Comparison of ENCODE assay signal across 9 cellular contexts in genomic region chr13:99979453-99980200, GRCh38. TPM values are rescaled to one million over a fixed set of nuclear protein-coding genes. Genes with fewer than 3 reads are reported as not detected.
A peak's percentile ranks its signal among the peaks of the same experiment; 100 is the strongest.
DNase-seq lines count a peak whose midpoint lies in the region; ATAC-seq, FAIRE-seq and TF ChIP-seq lines count a peak whose summit lies in the region.
"Had no signal": no experiment of that assay in that cellular context is flagged by ENCODE, and none has a peak within 500 bp of the region (broad histone marks: within the 10 kb centered on the region; RNA-seq: fewer than 3 reads in every experiment).

No MANE protein-coding gene starts in this region.

- H3K79me2 ChIP-seq in endothelial cell of umbilical vein (ENCODE audit: control insufficient read depth, insufficient read depth, low read length) (no peaks in the 10 kb centered on the region), Karpas-422 (ENCODE audit: low read length) (no peaks in the 10 kb centered on the region)

- intact Hi-C loops in endothelial cell of umbilical vein (cut with micrococcal nuclease), result loop anchor here (1.0 to 10.0 kb wide), 3 partner anchors 9 to 695 kb away; partner anchors contain the start of gene TMTC4
- intact Hi-C loops in sigmoid colon (cut with DNase I), result loop anchor here (10.0 kb wide), 1 partner anchor 105 kb away; the partner anchor contains the start of gene PCCA

- H3K9me1 ChIP-seq in endothelial cell of umbilical vein (replicated peaks; ENCODE audit: control insufficient read depth, extremely low read depth, insufficient read depth, low read length), result no peaks in the 10 kb centered on the region

- H3K9me3 ChIP-seq in endothelial cell of umbilical vein (replicated peaks; ENCODE audit: control insufficient read depth, insufficient read depth, low read length) (no peaks in the 10 kb centered on the region), sigmoid colon (peaks cover 0 to 2% (median 0%) of the 10 kb centered on the region in 4 donors), Karpas-422 (ENCODE audit: low read length) (no peaks in the 10 kb centered on the region)

- TF ChIP-seq POLR2A in endothelial cell of umbilical vein (IDR thresholded peaks at IDR 0.05; ENCODE audit: low read depth, low read length) (no peak), sigmoid colon (IDR thresholded peaks at IDR 0.05) (no peak)

- H3K27me3 ChIP-seq in endothelial cell of umbilical vein (ENCODE audit: control insufficient read depth in 2 of 2, insufficient read depth in 2 of 2, low read length in 2 of 2) (peaks cover 73 to 92% of the 10 kb centered on the region in 2 experiments), sigmoid colon (peaks cover 90 to 100% (median 100%) of the 10 kb centered on the region in 3 donors), Karpas-422 (ENCODE audit: low read length) (no peaks in the 10 kb centered on the region)

- H4K20me1 ChIP-seq in endothelial cell of umbilical vein (replicated peaks; ENCODE audit: control insufficient read depth, extremely low read depth, insufficient read depth, low read length), result no peaks in the 10 kb centered on the region
- no peaks in the 10 kb centered on the region for H4K20me1 ChIP-seq in Karpas-422 (ENCODE audit: insufficient read depth, low read depth, low read length)

- TF ChIP-seq EP300 in sigmoid colon (IDR thresholded peaks at IDR 0.05), result no peak

- dilution Hi-C loops in endothelial cell of umbilical vein (cut with MboI; ENCODE audit: extremely low pct_ligation_motif_present, low sequenced_read_pairs), result no loop called here

- DNase-seq in NCI-H460 (ENCODE audit: extremely low read depth, low read depth) (peak; percentile 33), endothelial cell of umbilical vein (ENCODE audit: low read depth, low spot score) (no peak), sigmoid colon (no peak), inferior parietal cortex (ENCODE audit: extremely low spot score) (no peak), Karpas-422 (no peak)

- H3K36me3 ChIP-seq in endothelial cell of umbilical vein (ENCODE audit: control insufficient read depth in 2 of 2, extremely low read depth in 1 of 2, insufficient read depth in 2 of 2, low read length in 2 of 2), result no peaks in the 10 kb centered on the region
- no peaks in the 10 kb centered on the region for H3K36me3 ChIP-seq in sigmoid colon
- no peaks in the 10 kb centered on the region for H3K36me3 ChIP-seq in Karpas-422 (ENCODE audit: insufficient read depth, low read length)

- H3K9ac ChIP-seq in endothelial cell of umbilical vein (replicated peaks; ENCODE audit: extremely low read depth, insufficient read depth, low read length), result no peak overlapping the region
- H3K9ac ChIP-seq in Karpas-422 (ENCODE audit: low read length), result no peak overlapping the region

- no TSS peak for BruUV-seq in endothelial cell of umbilical vein (replicated peaks; lab: Mats Ljungman, UMichigan)

- CTCF ChIA-PET in endothelial cell of umbilical vein (lab: Charles Lee), result no interaction called here

- peak overlapping the region; percentile 48 for H3K4me2 ChIP-seq in endothelial cell of umbilical vein (ENCODE audit: insufficient read depth, low read length)
- H3K4me2 ChIP-seq in Karpas-422 (ENCODE audit: low read depth, low read length, poor library complexity, severe bottlenecking), result no peak overlapping the region

- peak overlapping the region; percentile 78 for H2AFZ ChIP-seq in endothelial cell of umbilical vein (ENCODE audit: low read depth, low read length)
- H2AFZ ChIP-seq in Karpas-422 (ENCODE audit: low read length), result no peak overlapping the region

- no peak for TF ChIP-seq CTCF in GM12875 (IDR thresholded peaks at IDR 0.05; ENCODE audit: borderline replicate concordance, insufficient read depth, low read depth, low read length)
- no peak for TF ChIP-seq CTCF in endothelial cell of umbilical vein (IDR thresholded peaks at IDR 0.05; ENCODE audit: extremely low read depth in 1 of 2, insufficient read depth in 1 of 2, low read depth in 1 of 2, low read length in 2 of 2)
- no peak for TF ChIP-seq CTCF in sigmoid colon (IDR thresholded peaks at IDR 0.05)

- H3K4me3 ChIP-seq in GM12875 (ENCODE audit: low read depth, low read length), result peak overlapping the region; percentile 16
- H3K4me3 ChIP-seq in endothelial cell of umbilical vein (replicated peaks in 1 of 3; ENCODE audit: insufficient read depth in 1 of 3, low read depth in 1 of 3, low read length in 3 of 3), result no peak overlapping the region
- peak overlapping the region; percentile 2 to 46 (median 34) for H3K4me3 ChIP-seq in sigmoid colon
- no peak overlapping the region for H3K4me3 ChIP-seq in Karpas-422 (ENCODE audit: low read length)

- POLR2A ChIA-PET in endothelial cell of umbilical vein (lab: Charles Lee), result no interaction called here

- peaks cover 5% of the 10 kb centered on the region for H3K4me1 ChIP-seq in endothelial cell of umbilical vein (ENCODE audit: control insufficient read depth, extremely low read depth, insufficient read depth, low read length)
- peaks cover 0 to 43% (median 38%) of the 10 kb centered on the region in 4 donors for H3K4me1 ChIP-seq in sigmoid colon
- H3K4me1 ChIP-seq in Karpas-422 (ENCODE audit: low read length), result no peaks in the 10 kb centered on the region

- no peaks in the 10 kb centered on the region for H3K9me2 ChIP-seq in Karpas-422 (replicated peaks; ENCODE audit: insufficient read depth, low read length)

- H3K27ac ChIP-seq in endothelial cell of umbilical vein (ENCODE audit: insufficient read depth, low read depth, low read length) (no peak overlapping the region), sigmoid colon (no peak overlapping the region), Karpas-422 (ENCODE audit: low read length) (no peak overlapping the region)

- 2 to 3% methylated on average over 59 of the region's 59 CpGs for WGBS in sigmoid colon, 2 donors

- no peak for FAIRE-seq in endothelial cell of umbilical vein (lab: Jason Lieb, UNC)

- ATAC-seq in HG03025 (IDR thresholded peaks at IDR 0.05; ENCODE audit: low FRiP score, unreplicated experiment), result no peak
- no peak for ATAC-seq in HG03045 (IDR thresholded peaks at IDR 0.05; ENCODE audit: unreplicated experiment)

TF ChIP-seq in endothelial cell of umbilical vein, 7 proteins besides CTCF, POLR2A, EP300 and RAD21:
- TF ChIP-seq FOS (IDR thresholded peaks at IDR 0.05; ENCODE audit: borderline replicate concordance, insufficient read depth, low read length) (no peak), EZH2 (IDR thresholded peaks at IDR 0.05; ENCODE audit: borderline replicate concordance, low read depth, low read length, severe bottlenecking) (peak; percentile 94)

RNA-seq across cellular contexts. Expression of gene ZIC2, which starts 2.0 kb away (rescaled TPM):
- total RNA-seq in NCI-H460 (2014; rRNA removed; shearing (Covaris generic)), result 4.2 and 4.4 TPM in 2 replicates
- polyA plus RNA-seq in NCI-H460 (2014; cell fraction: nucleus; rRNA removed), result 4.8 and 6.4 TPM in 2 replicates
- total RNA-seq in endothelial cell of umbilical vein (not detected in 2 replicates), sigmoid colon (not detected)
- polyA plus RNA-seq in endothelial cell of umbilical vein (0.03 TPM in 1 of 2 replicates, not detected in the other), sigmoid colon (under 1 TPM in 1 of 3 donors, not detected in 2; 0.03 TPM)
- polyA plus RNA-seq in endothelial cell of umbilical vein (2011; cell fraction: cytosol; rRNA removed), result not detected in 2 replicates
- polyA plus RNA-seq in endothelial cell of umbilical vein (2011; cell fraction: nucleus; rRNA removed), result not detected in 2 replicates
- not detected in 2 replicates for polyA plus RNA-seq in endothelial cell of umbilical vein (2012)
- polyA minus RNA-seq in endothelial cell of umbilical vein, result not detected in 2 replicates
- polyA minus RNA-seq in endothelial cell of umbilical vein (2011; cell fraction: cytosol; rRNA and poly(A)+ RNA removed), result 7.9 TPM
- not detected in 2 replicates for polyA minus RNA-seq in endothelial cell of umbilical vein (2011; cell fraction: nucleus; rRNA and poly(A)+ RNA removed)
- total RNA-seq in Karpas-422 (2014; rRNA removed; shearing (Covaris generic); ENCODE audit: low replicate concordance), result not detected in 2 replicates
- total RNA-seq: mononuclear cell had no signal

RNA-seq across cellular contexts. Expression of gene ZIC5, which starts 8.1 kb away (rescaled TPM):
- 4.4 and 4.9 TPM in 2 replicates for total RNA-seq in NCI-H460 (2014; rRNA removed; shearing (Covaris generic))
- polyA plus RNA-seq in NCI-H460 (2014; cell fraction: nucleus; rRNA removed), result 1.6 and 1.8 TPM in 2 replicates
- total RNA-seq in endothelial cell of umbilical vein, result not detected in 2 replicates
- polyA plus RNA-seq in endothelial cell of umbilical vein, result not detected in 2 replicates
- not detected in 2 replicates for polyA plus RNA-seq in endothelial cell of umbilical vein (2011; cell fraction: cytosol; rRNA removed)
- polyA plus RNA-seq in endothelial cell of umbilical vein (2011; cell fraction: nucleus; rRNA removed), result not detected in 2 replicates
- not detected in 2 replicates for polyA plus RNA-seq in endothelial cell of umbilical vein (2012)
- polyA minus RNA-seq in endothelial cell of umbilical vein, result 0.04 TPM in 1 of 2 replicates, not detected in the other
- 2.3 TPM for polyA minus RNA-seq in endothelial cell of umbilical vein (2011; cell fraction: cytosol; rRNA and poly(A)+ RNA removed)
- polyA minus RNA-seq in endothelial cell of umbilical vein (2011; cell fraction: nucleus; rRNA and poly(A)+ RNA removed), result not detected in 2 replicates
- total RNA-seq in sigmoid colon, result not detected
- not detected for polyA plus RNA-seq in sigmoid colon
- not detected in 2 replicates for total RNA-seq in Karpas-422 (2014; rRNA removed; shearing (Covaris generic); ENCODE audit: low replicate concordance)
- total RNA-seq: mononuclear cell had no signal

Comparison
In these comparisons a context has a peak if more than half of its experiments do, and no peak if none do; other contexts are left out.
1. H3K4me3 ChIP-seq: peak in GM12875 (single experiment) and sigmoid colon (4 of 4); none in endothelial cell of umbilical vein (0 of 3) and Karpas-422 (single experiment).